10 cellular contexts compared by ENCODE assay signal in genomic region chr19:37966211-37967072, GRCh38. TPM values are rescaled to one million over a fixed set of nuclear protein-coding genes. Genes with fewer than 3 reads are reported as not detected.
DNase-seq lines count a peak whose midpoint lies in the region; ATAC-seq, FAIRE-seq and TF ChIP-seq lines count a peak whose summit lies in the region.
"Had no signal": no experiment of that assay in that cellular context is flagged by ENCODE, and none has a peak within 500 bp of the region (broad histone marks: within the 10 kb centered on the region; RNA-seq: fewer than 3 reads in every experiment).

No MANE protein-coding gene starts in this region.

- DNase-seq in COLO668 (lab: John Stamatoyannopoulos, UW; ENCODE audit: unreplicated experiment) (peak; percentile 41), HTR-8/SVneo (ENCODE audit: insufficient read length, low spot score) (peak; percentile 29), breast epithelium (ENCODE audit: low spot score in 2 of 2) (peak in 1 of 2 donors; percentile 69), nephron progenitor cell (no peak), superior temporal gyrus (ENCODE audit: extremely low spot score) (no peak), Right ventricle myocardium inferior (ENCODE audit: missing footprints) (no peak), T-helper 9 cell (no peak)
- no peak for DNase-seq in stimulated activated CD4-positive, alpha-beta T cell treated with anti-CD3 and anti-CD28 coated beads, Interleukin-4, amount 100 ng/mL, for 4 hours
- DNase-seq: left cardiac atrium had no signal

- H3K4me1 ChIP-seq in breast epithelium: peaks cover 0 to 7% of the 10 kb centered on the region in 2 donors

- H3K4me3 ChIP-seq in breast epithelium: no peak overlapping the region

- H3K27me3 Mint-ChIP-seq in nephron progenitor cell (ENCODE audit: low read depth, poor library complexity): peaks cover 2% of the 10 kb centered on the region

- peak overlapping the region; percentile 83 for H3K27ac Mint-ChIP-seq in nephron progenitor cell

- peaks cover 32% of the 10 kb centered on the region for H3K9me3 Mint-ChIP-seq in nephron progenitor cell

- peak overlapping the region; percentile 74 to 78 for H3K27ac ChIP-seq in breast epithelium

- TF ChIP-seq POLR2A in breast epithelium (IDR thresholded peaks at IDR 0.05): no peak

- TF ChIP-seq CTCF in breast epithelium (IDR thresholded peaks at IDR 0.05) (no peak), nephron progenitor cell (IDR thresholded peaks at IDR 0.05) (no peak)

- no peaks in the 10 kb centered on the region for H3K27me3 ChIP-seq in breast epithelium

- peaks cover 40% of the 10 kb centered on the region for H3K36me3 Mint-ChIP-seq in nephron progenitor cell (ENCODE audit: low read depth)

- intact Hi-C loops in breast epithelium (cut with DNase I; ENCODE audit: low total_unique reads) (no loop called here), Right ventricle myocardium inferior (cut with DNase I) (no loop called here)

- H3K4me1 Mint-ChIP-seq in nephron progenitor cell: peaks cover 28% of the 10 kb centered on the region

- FAIRE-seq in HTR-8/SVneo (lab: Jason Lieb, UNC): peak; percentile 46
- FAIRE-seq: GM12892 had no signal

- peaks cover 7 to 12% of the 10 kb centered on the region in 2 donors for H3K9me3 ChIP-seq in breast epithelium

- no peak overlapping the region for H3K4me3 Mint-ChIP-seq in nephron progenitor cell

- H3K36me3 ChIP-seq in breast epithelium: no peaks in the 10 kb centered on the region

- no peak for ATAC-seq in Right ventricle myocardium inferior
- ATAC-seq: left cardiac atrium had no signal

RNA-seq across cellular contexts. Expression of gene SIPA1L3, which starts 59.4 kb away (rescaled TPM):
- total RNA-seq in breast epithelium (10 to 100 TPM in 2 of 3 donors, 1 to 10 TPM in 1; 9.6 to 29.8 (median 28.5) TPM), Right ventricle myocardium inferior (9.3 TPM)

Comparison
In these comparisons a context has a peak if more than half of its experiments do, and no peak if none do; other contexts are left out.
1. DNase-seq: peak in COLO668 (single experiment) and HTR-8/SVneo (single experiment); none in nephron progenitor cell (single experiment), stimulated activated CD4-positive, alpha-beta T cell treated with anti-CD3 and anti-CD28 coated beads, Interleukin-4, amount 100 ng/mL, for 4 hours (0 of 2), superior temporal gyrus (single experiment), Right ventricle myocardium inferior (single experiment) and T-helper 9 cell (single experiment).